In genomic region chr2:64698668-64699444, GRCh38 we compare ENCODE assay signal across 1 cellular context.
TF ChIP-seq lines count a peak whose summit lies in the region.

No MANE protein-coding gene starts in this region.

TF ChIP-seq in K562, 482 proteins besides CTCF, POLR2A, EP300 and RAD21 (continued from another document):
- TF ChIP-seq HINFP (tag; conservative IDR thresholded peaks at IDR 0.05; ENCODE audit: low read depth) (no peak), CBFA2T3 (IDR thresholded peaks at IDR 0.05) (no peak), HNRNPH1 (optimal IDR thresholded peaks at IDR 0.05; ENCODE audit: low read depth, low read length) (no peak), LARP7 (IDR thresholded peaks at IDR 0.05) (no peak), MAFG (tag; conservative IDR thresholded peaks at IDR 0.05) (0 out of 2 replicates have a peak, but pooled peaks have one; percentile 3), ELF2 (CRISPR knock-in tag; IDR thresholded peaks at IDR 0.05) (no peak), PTRF (tag; IDR thresholded peaks at IDR 0.05) (no peak), ZNF785 (CRISPR knock-in tag; IDR thresholded peaks at IDR 0.05) (no peak), HIVEP1 (CRISPR knock-in tag; IDR thresholded peaks at IDR 0.05) (no peak), RBM34 (IDR thresholded peaks at IDR 0.05; ENCODE audit: borderline replicate concordance, insufficient read depth, low read length) (no peak), PURB (CRISPR knock-in tag; IDR thresholded peaks at IDR 0.05; ENCODE audit: low read depth) (no peak), CBFB (CRISPR knock-in tag; IDR thresholded peaks at IDR 0.05) (no peak), C11orf30 (IDR thresholded peaks at IDR 0.05; ENCODE audit: low read depth) (peak; percentile 9; the same call in 1 of the 2 replicates), ZNF316 (IDR thresholded peaks at IDR 0.05) (peak; percentile 53), ELF1 (tag; IDR thresholded peaks at IDR 0.05) (no peak), ZNF324 (CRISPR knock-in tag; IDR thresholded peaks at IDR 0.05) (no peak)
- TF ChIP-seq, protein P1, sequence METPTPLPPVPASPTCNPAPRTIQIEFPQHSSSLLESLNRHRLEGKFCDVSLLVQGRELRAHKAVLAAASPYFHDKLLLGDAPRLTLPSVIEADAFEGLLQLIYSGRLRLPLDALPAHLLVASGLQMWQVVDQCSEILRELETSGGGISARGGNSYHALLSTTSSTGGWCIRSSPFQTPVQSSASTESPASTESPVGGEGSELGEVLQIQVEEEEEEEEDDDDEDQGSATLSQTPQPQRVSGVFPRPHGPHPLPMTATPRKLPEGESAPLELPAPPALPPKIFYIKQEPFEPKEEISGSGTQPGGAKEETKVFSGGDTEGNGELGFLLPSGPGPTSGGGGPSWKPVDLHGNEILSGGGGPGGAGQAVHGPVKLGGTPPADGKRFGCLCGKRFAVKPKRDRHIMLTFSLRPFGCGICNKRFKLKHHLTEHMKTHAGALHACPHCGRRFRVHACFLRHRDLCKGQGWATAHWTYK (CRISPR knock-in tag; IDR thresholded peaks at IDR 0.05), result no peak
- TF ChIP-seq, protein P2, sequence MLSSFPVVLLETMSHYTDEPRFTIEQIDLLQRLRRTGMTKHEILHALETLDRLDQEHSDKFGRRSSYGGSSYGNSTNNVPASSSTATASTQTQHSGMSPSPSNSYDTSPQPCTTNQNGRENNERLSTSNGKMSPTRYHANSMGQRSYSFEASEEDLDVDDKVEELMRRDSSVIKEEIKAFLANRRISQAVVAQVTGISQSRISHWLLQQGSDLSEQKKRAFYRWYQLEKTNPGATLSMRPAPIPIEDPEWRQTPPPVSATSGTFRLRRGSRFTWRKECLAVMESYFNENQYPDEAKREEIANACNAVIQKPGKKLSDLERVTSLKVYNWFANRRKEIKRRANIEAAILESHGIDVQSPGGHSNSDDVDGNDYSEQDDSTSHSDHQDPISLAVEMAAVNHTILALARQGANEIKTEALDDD (IDR thresholded peaks at IDR 0.05), result 0 out of 2 replicates have a peak, but pooled peaks have one; percentile 23
- TF ChIP-seq, protein P3, sequence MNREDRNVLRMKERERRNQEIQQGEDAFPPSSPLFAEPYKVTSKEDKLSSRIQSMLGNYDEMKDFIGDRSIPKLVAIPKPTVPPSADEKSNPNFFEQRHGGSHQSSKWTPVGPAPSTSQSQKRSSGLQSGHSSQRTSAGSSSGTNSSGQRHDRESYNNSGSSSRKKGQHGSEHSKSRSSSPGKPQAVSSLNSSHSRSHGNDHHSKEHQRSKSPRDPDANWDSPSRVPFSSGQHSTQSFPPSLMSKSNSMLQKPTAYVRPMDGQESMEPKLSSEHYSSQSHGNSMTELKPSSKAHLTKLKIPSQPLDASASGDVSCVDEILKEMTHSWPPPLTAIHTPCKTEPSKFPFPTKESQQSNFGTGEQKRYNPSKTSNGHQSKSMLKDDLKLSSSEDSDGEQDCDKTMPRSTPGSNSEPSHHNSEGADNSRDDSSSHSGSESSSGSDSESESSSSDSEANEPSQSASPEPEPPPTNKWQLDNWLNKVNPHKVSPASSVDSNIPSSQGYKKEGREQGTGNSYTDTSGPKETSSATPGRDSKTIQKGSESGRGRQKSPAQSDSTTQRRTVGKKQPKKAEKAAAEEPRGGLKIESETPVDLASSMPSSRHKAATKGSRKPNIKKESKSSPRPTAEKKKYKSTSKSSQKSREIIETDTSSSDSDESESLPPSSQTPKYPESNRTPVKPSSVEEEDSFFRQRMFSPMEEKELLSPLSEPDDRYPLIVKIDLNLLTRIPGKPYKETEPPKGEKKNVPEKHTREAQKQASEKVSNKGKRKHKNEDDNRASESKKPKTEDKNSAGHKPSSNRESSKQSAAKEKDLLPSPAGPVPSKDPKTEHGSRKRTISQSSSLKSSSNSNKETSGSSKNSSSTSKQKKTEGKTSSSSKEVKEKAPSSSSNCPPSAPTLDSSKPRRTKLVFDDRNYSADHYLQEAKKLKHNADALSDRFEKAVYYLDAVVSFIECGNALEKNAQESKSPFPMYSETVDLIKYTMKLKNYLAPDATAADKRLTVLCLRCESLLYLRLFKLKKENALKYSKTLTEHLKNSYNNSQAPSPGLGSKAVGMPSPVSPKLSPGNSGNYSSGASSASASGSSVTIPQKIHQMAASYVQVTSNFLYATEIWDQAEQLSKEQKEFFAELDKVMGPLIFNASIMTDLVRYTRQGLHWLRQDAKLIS (CRISPR knock-in tag; IDR thresholded peaks at IDR 0.05), result no peak
